In genomic region chr10:88125766-88126165, GRCh38 we compare ENCODE assay signal across 21 cellular contexts.
"Had no signal": no experiment of that assay in that cellular context is flagged by ENCODE, and none has a peak within 500 bp of the region (broad histone marks: within the 10 kb centered on the region; RNA-seq: fewer than 3 reads in every experiment).

No MANE protein-coding gene starts in this region.

- H3K9me3 Mint-ChIP-seq: activated CD8-positive, alpha-beta T cell treated with anti-CD3 and anti-CD28 coated beads for 36 hours had no signal

- H3K27me3 Mint-ChIP-seq: activated CD8-positive, alpha-beta T cell treated with anti-CD3 and anti-CD28 coated beads for 36 hours had no signal

- H3K27ac Mint-ChIP-seq: activated CD8-positive, alpha-beta T cell treated with anti-CD3 and anti-CD28 coated beads for 36 hours; activated naive CD8-positive, alpha-beta T cell treated with anti-CD3 and anti-CD28 coated beads, Interleukin-2, amount 10 ng/mL, durations not matched to agents 7 days and 5 days had no signal

- ATAC-seq: activated CD8-positive, alpha-beta T cell treated with anti-CD3 and anti-CD28 coated beads for 36 hours had no signal

- DNase-seq: activated CD4-positive, alpha-beta T cell treated with anti-CD3 and anti-CD28 coated beads, Interleukin-2, amount 50 U/mL, for 1 hour; activated CD4-positive, CD25-positive, alpha-beta regulatory T cell; activated CD8-positive, alpha-beta memory T cell treated with anti-CD3 and anti-CD28 coated beads, Interleukin-2, amount 50 U/mL, for 4 hours; activated CD8-positive, alpha-beta T cell treated with anti-CD3 and anti-CD28 coated beads for 36 hours; activated naive CD4-positive, alpha-beta T cell treated with anti-CD3 and anti-CD28 coated beads, Interleukin-2, amount 50 U/mL, for 16 hours; activated naive CD8-positive, alpha-beta T cell treated with anti-CD3 and anti-CD28 coated beads, Interleukin-2, amount 10 ng/mL, durations not matched to agents 7 days and 5 days; activated T-cell treated with anti-CD3 and anti-CD28 coated beads, Interleukin-2, amount 50 U/mL, for 1 hour; adrenal gland; anterior cingulate cortex; caudate nucleus; colonic mucosa; MM.1S; NCI-H1105 treated with DMSO at 0.1 percent for 48 hours; NCI-H1436 treated with DMSO at 0.1 percent for 48 hours; NCI-H187 treated with DMSO at 0.1 percent for 48 hours; NCI-H2081 treated with DMSO at 0.1 percent for 48 hours; NCI-H345; NCI-H510A; Peyer's patch; SHP77 treated with DMSO at 0.1 percent for 48 hours; T-helper 1 cell had no signal

- H3K4me3 Mint-ChIP-seq: activated CD8-positive, alpha-beta T cell treated with anti-CD3 and anti-CD28 coated beads for 36 hours; activated naive CD8-positive, alpha-beta T cell treated with anti-CD3 and anti-CD28 coated beads, Interleukin-2, amount 10 ng/mL, durations not matched to agents 7 days and 5 days had no signal
